10 cellular contexts compared by ENCODE assay signal in genomic region chr1:156104861-156105546, GRCh38. TPM values are rescaled to one million over a fixed set of nuclear protein-coding genes. Genes with fewer than 3 reads are reported as not detected.
A peak's percentile ranks its signal among the peaks of the same experiment; 100 is the strongest.
DNase-seq lines count a peak whose midpoint lies in the region; ATAC-seq and TF ChIP-seq lines count a peak whose summit lies in the region.
"Had no signal": no experiment of that assay in that cellular context is flagged by ENCODE, and none has a peak within 500 bp of the region (broad histone marks: within the 10 kb centered on the region; RNA-seq: fewer than 3 reads in every experiment).

No MANE protein-coding gene starts in this region.

- DNase-seq in activated CD8-positive, alpha-beta T cell treated with anti-CD3 and anti-CD28 coated beads for 36 hours, result no peak
- no peak for DNase-seq in activated CD8-positive, alpha-beta T cell treated with anti-CD3 and anti-CD28 coated beads, Interleukin-2, amount 10 ng/mL, durations not matched to agents 7 days and 5 days
- DNase-seq in brain microvascular endothelial cell, result no peak
- no peak for DNase-seq in thyroid gland
- no peak for DNase-seq in NCI-H510A (lab: John Stamatoyannopoulos, UW)

- no peak overlapping the region for H3K4me3 ChIP-seq in brain microvascular endothelial cell (ENCODE audit: low read depth, low read length)
- H3K4me3 ChIP-seq in liver (ENCODE audit: low read depth in 1 of 3, low read length in 3 of 3), result no peak overlapping the region
- no peak overlapping the region for H3K4me3 ChIP-seq in thyroid gland (replicated peaks in 1 of 3)

- H3K36me3 ChIP-seq in brain microvascular endothelial cell (replicated peaks) (no peaks in the 10 kb centered on the region), liver (ENCODE audit: control insufficient read depth in 4 of 4, insufficient read depth in 3 of 4, low read depth in 1 of 4, low read length in 3 of 4) (no peaks in the 10 kb centered on the region), thyroid gland (no peaks in the 10 kb centered on the region)

- intact Hi-C loops in activated CD8-positive, alpha-beta T cell treated with anti-CD3 and anti-CD28 coated beads for 36 hours (cut with micrococcal nuclease), result no loop called here
- intact Hi-C loops in thyroid gland (cut with DNase I), result no loop called here

- no peak for TF ChIP-seq CTCF in activated CD8-positive, alpha-beta T cell treated with anti-CD3 and anti-CD28 coated beads for 36 hours (IDR thresholded peaks at IDR 0.05)
- TF ChIP-seq CTCF in brain microvascular endothelial cell (IDR thresholded peaks at IDR 0.05; ENCODE audit: low read depth, low read length, missing control alignments) (no peak), liver (IDR thresholded peaks at IDR 0.05; ENCODE audit: low read depth, low read length, missing input control) (no peak), thyroid gland (IDR thresholded peaks at IDR 0.05) (no peak)

- H3K4me1 Mint-ChIP-seq in activated CD8-positive, alpha-beta T cell treated with anti-CD3 and anti-CD28 coated beads for 36 hours (ENCODE audit: low read depth), result peaks cover 66% of the 10 kb centered on the region
- peaks cover 35% of the 10 kb centered on the region for H3K4me1 Mint-ChIP-seq in activated CD8-positive, alpha-beta T cell treated with anti-CD3 and anti-CD28 coated beads, Interleukin-2, amount 10 ng/mL, durations not matched to agents 7 days and 5 days (ENCODE audit: low read depth)

- H3K4me1 ChIP-seq in liver (ENCODE audit: control insufficient read depth in 4 of 4, insufficient read depth in 4 of 4, low read length in 3 of 4) (peaks cover 0 to 10% (median 7%) of the 10 kb centered on the region in 4 donors), thyroid gland (peaks cover 45 to 71% of the 10 kb centered on the region in 2 donors)

- in situ Hi-C loops in brain microvascular endothelial cell (cut with HindIII; ENCODE audit: low pct_ligation_motif_present, low sequenced_read_pairs), result no loop called here

- no peak for ATAC-seq in activated CD8-positive, alpha-beta T cell treated with anti-CD3 and anti-CD28 coated beads for 36 hours
- no peak for ATAC-seq in activated CD8-positive, alpha-beta T cell treated with anti-CD3 and anti-CD28 coated beads, Interleukin-2, amount 10 ng/mL, durations not matched to agents 7 days and 5 days
- ATAC-seq in GM19023 (IDR thresholded peaks at IDR 0.05; ENCODE audit: unreplicated experiment) (no peak), HG03196 (IDR thresholded peaks at IDR 0.05; ENCODE audit: unreplicated experiment) (no peak)

- H3K27me3 ChIP-seq in brain microvascular endothelial cell (replicated peaks) (no peaks in the 10 kb centered on the region), liver (ENCODE audit: control insufficient read depth in 4 of 4, insufficient read depth in 4 of 4, low read length in 3 of 4) (no peaks in the 10 kb centered on the region), thyroid gland (no peaks in the 10 kb centered on the region)

- H3K9me3 Mint-ChIP-seq in activated CD8-positive, alpha-beta T cell treated with anti-CD3 and anti-CD28 coated beads for 36 hours, result no peaks in the 10 kb centered on the region
- H3K9me3 Mint-ChIP-seq in activated CD8-positive, alpha-beta T cell treated with anti-CD3 and anti-CD28 coated beads, Interleukin-2, amount 10 ng/mL, durations not matched to agents 7 days and 5 days (ENCODE audit: insufficient read depth), result no peaks in the 10 kb centered on the region

- peak overlapping the region in 1 of 2 donors; percentile 90 for H3K9ac ChIP-seq in liver (ENCODE audit: low read depth in 1 of 2, low read length in 2 of 2)

- POLR2A ChIA-PET in activated CD8-positive, alpha-beta T cell treated with anti-CD3 and anti-CD28 coated beads for 36 hours (lab: Charles Lee), result interaction anchor here (0.7 to 3.9 kb wide), 9 partner anchors 9 to 177 kb away, joined by 3 to 30 read pairs (median 4); partner anchors contain the start of genes LMNA, PMF1 and SMG5
- POLR2A ChIA-PET in activated CD8-positive, alpha-beta T cell treated with anti-CD3 and anti-CD28 coated beads, Interleukin-2, amount 10 ng/mL, durations not matched to agents 7 days and 5 days (lab: Charles Lee), result interaction anchor here (1.0 to 1.5 kb wide), 2 partner anchors 8 to 22 kb away, joined by 3 to 5 read pairs; no protein-coding TSS in a partner anchor

- no peak for TF ChIP-seq POLR2A in thyroid gland (IDR thresholded peaks at IDR 0.05)

- WGBS in liver, result 81% methylated on average over 8 of the region's 8 CpGs
- WGBS in thyroid gland, 2 donors, result 47 to 50% methylated on average over 6 of the region's 8 CpGs

- H3K4me3 Mint-ChIP-seq in activated CD8-positive, alpha-beta T cell treated with anti-CD3 and anti-CD28 coated beads for 36 hours, result peak overlapping the region; percentile 55
- no peak overlapping the region for H3K4me3 Mint-ChIP-seq in activated CD8-positive, alpha-beta T cell treated with anti-CD3 and anti-CD28 coated beads, Interleukin-2, amount 10 ng/mL, durations not matched to agents 7 days and 5 days

- H3K27ac ChIP-seq in brain microvascular endothelial cell (peak overlapping the region; percentile 67), liver (ENCODE audit: low read depth in 1 of 2, low read length in 2 of 2) (peak overlapping the region; percentile 88 to 94), thyroid gland (peak overlapping the region; percentile 95 to 98 (median 97))

- H3K9me3 ChIP-seq in liver (ENCODE audit: control insufficient read depth in 4 of 4, low read length in 3 of 4), result no peaks in the 10 kb centered on the region
- H3K9me3 ChIP-seq in thyroid gland, result no peaks in the 10 kb centered on the region

- H3K36me3 Mint-ChIP-seq in activated CD8-positive, alpha-beta T cell treated with anti-CD3 and anti-CD28 coated beads for 36 hours (ENCODE audit: low read depth), result no peaks in the 10 kb centered on the region
- H3K36me3 Mint-ChIP-seq in activated CD8-positive, alpha-beta T cell treated with anti-CD3 and anti-CD28 coated beads, Interleukin-2, amount 10 ng/mL, durations not matched to agents 7 days and 5 days (ENCODE audit: low read depth), result no peaks in the 10 kb centered on the region

- peaks cover 8% of the 10 kb centered on the region for H3K27me3 Mint-ChIP-seq in activated CD8-positive, alpha-beta T cell treated with anti-CD3 and anti-CD28 coated beads for 36 hours
- H3K27me3 Mint-ChIP-seq in activated CD8-positive, alpha-beta T cell treated with anti-CD3 and anti-CD28 coated beads, Interleukin-2, amount 10 ng/mL, durations not matched to agents 7 days and 5 days (ENCODE audit: low read depth), result peaks cover 35% of the 10 kb centered on the region

- H3K27ac Mint-ChIP-seq in activated CD8-positive, alpha-beta T cell treated with anti-CD3 and anti-CD28 coated beads for 36 hours, result peak overlapping the region; percentile 91
- H3K27ac Mint-ChIP-seq in activated CD8-positive, alpha-beta T cell treated with anti-CD3 and anti-CD28 coated beads, Interleukin-2, amount 10 ng/mL, durations not matched to agents 7 days and 5 days, result no peak overlapping the region

- CTCF ChIA-PET in activated CD8-positive, alpha-beta T cell treated with anti-CD3 and anti-CD28 coated beads for 36 hours (lab: Charles Lee), result interaction anchor here (0.6 to 7.1 kb wide), 4 partner anchors 8 to 498 kb away, joined by 3 to 76 read pairs (median 31); no protein-coding TSS in a partner anchor
- CTCF ChIA-PET in activated CD8-positive, alpha-beta T cell treated with anti-CD3 and anti-CD28 coated beads, Interleukin-2, amount 10 ng/mL, durations not matched to agents 7 days and 5 days (lab: Charles Lee), result interaction anchor here (1.0 to 2.9 kb wide), 7 partner anchors 8 to 39 kb away, joined by 3 to 38 read pairs (median 7); partner anchors contain the start of gene LMNA

- no peak for TF ChIP-seq RAD21 in liver (IDR thresholded peaks at IDR 0.05)

TF ChIP-seq in liver, 16 proteins besides CTCF, POLR2A, EP300 and RAD21 (continues in another document):
- TF ChIP-seq ATF3 (IDR thresholded peaks at IDR 0.05), result no peak
- TF ChIP-seq FOXA1 (IDR thresholded peaks at IDR 0.05), result no peak
- no peak for TF ChIP-seq TAF1 (conservative IDR thresholded peaks at IDR 0.05)
- no peak for TF ChIP-seq HNF4A (conservative IDR thresholded peaks at IDR 0.05)
- TF ChIP-seq SP1 (IDR thresholded peaks at IDR 0.05), result no peak
- no peak for TF ChIP-seq NR2F2 (IDR thresholded peaks at IDR 0.05)
- no peak for TF ChIP-seq YY1 (IDR thresholded peaks at IDR 0.05)
- no peak for TF ChIP-seq HNF4G (IDR thresholded peaks at IDR 0.05)

RNA-seq across cellular contexts. Expression of gene LMNA, which starts 9.5 kb away (rescaled TPM):
- 10 to 100 TPM; 51.8 to 56.6 TPM for total RNA-seq in activated CD8-positive, alpha-beta T cell treated with anti-CD3 and anti-CD28 coated beads for 36 hours
- 10 to 100 TPM in 1 of 2 experiments, 1 to 10 TPM in 1; 8.5 to 10.3 TPM for total RNA-seq in activated CD8-positive, alpha-beta T cell treated with anti-CD3 and anti-CD28 coated beads, Interleukin-2, amount 10 ng/mL, durations not matched to agents 7 days and 5 days
- total RNA-seq in liver (100 to 1,000 TPM in 1 of 2 donors, 10 to 100 TPM in 1; 89.4 to 160 TPM), thyroid gland (100 to 1,000 TPM; 235 to 412 (median 327) TPM)
- 100 to 1,000 TPM in 1 of 2 donors, 10 to 100 TPM in 1; 60.4 to 105 TPM for polyA plus RNA-seq in liver

RNA-seq across cellular contexts. Expression of gene MEX3A, which starts 22.7 kb away (rescaled TPM):
- under 1 TPM; 0.45 to 0.83 TPM for total RNA-seq in activated CD8-positive, alpha-beta T cell treated with anti-CD3 and anti-CD28 coated beads for 36 hours
- under 1 TPM; 0.05 TPM for total RNA-seq in activated CD8-positive, alpha-beta T cell treated with anti-CD3 and anti-CD28 coated beads, Interleukin-2, amount 10 ng/mL, durations not matched to agents 7 days and 5 days
- total RNA-seq in liver, result 1 to 10 TPM; 1.3 TPM
- polyA plus RNA-seq in liver, result under 1 TPM; 0.52 to 0.56 TPM
- 1 to 10 TPM in 1 of 4 donors, under 1 TPM in 3; 0.17 to 1.8 (median 0.33) TPM for total RNA-seq in thyroid gland

RNA-seq across cellular contexts. Expression of gene RAB25, which starts 44.0 kb away (rescaled TPM):
- total RNA-seq in activated CD8-positive, alpha-beta T cell treated with anti-CD3 and anti-CD28 coated beads for 36 hours, result under 1 TPM; 0.49 to 0.63 TPM
- under 1 TPM in 1 of 2 experiments, not detected in 1; 0.50 TPM for total RNA-seq in activated CD8-positive, alpha-beta T cell treated with anti-CD3 and anti-CD28 coated beads, Interleukin-2, amount 10 ng/mL, durations not matched to agents 7 days and 5 days
- total RNA-seq in liver (1 to 10 TPM in 1 of 2 donors, under 1 TPM in 1; 0.67 to 1.0 TPM), thyroid gland (10 to 100 TPM; 65.9 to 88.0 (median 74.1) TPM)
- 1 to 10 TPM in 1 of 2 donors, under 1 TPM in 1; 0.82 to 2.0 TPM for polyA plus RNA-seq in liver
- total RNA-seq: Daoy, SK-MEL-5 had no signal

RNA-seq across cellular contexts. Expression of gene SEMA4A, which starts 48.4 kb away (rescaled TPM):
- 10 to 100 TPM; 23.8 to 24.7 TPM for total RNA-seq in activated CD8-positive, alpha-beta T cell treated with anti-CD3 and anti-CD28 coated beads for 36 hours
- 10 to 100 TPM; 16.8 to 17.8 TPM for total RNA-seq in activated CD8-positive, alpha-beta T cell treated with anti-CD3 and anti-CD28 coated beads, Interleukin-2, amount 10 ng/mL, durations not matched to agents 7 days and 5 days
- total RNA-seq in liver (1 to 10 TPM; 2.3 to 3.5 TPM), thyroid gland (10 to 100 TPM; 21.5 to 50.8 (median 37.5) TPM)
- 1 to 10 TPM; 1.1 to 1.2 TPM for polyA plus RNA-seq in liver

RNA-seq across cellular contexts. Expression of gene LAMTOR2, which starts 50.4 kb away (rescaled TPM):
- 10 to 100 TPM; 48.9 to 49.4 TPM for total RNA-seq in activated CD8-positive, alpha-beta T cell treated with anti-CD3 and anti-CD28 coated beads for 36 hours
- 10 to 100 TPM; 72.4 to 74.1 TPM for total RNA-seq in activated CD8-positive, alpha-beta T cell treated with anti-CD3 and anti-CD28 coated beads, Interleukin-2, amount 10 ng/mL, durations not matched to agents 7 days and 5 days
- total RNA-seq in liver (10 to 100 TPM; 30.4 to 42.9 TPM), thyroid gland (10 to 100 TPM; 14.7 to 76.8 (median 41.1) TPM)
- polyA plus RNA-seq in liver, result 100 to 1,000 TPM; 115 to 152 TPM

Comparison
In these comparisons a context has a peak if more than half of its experiments do, and no peak if none do; other contexts are left out.
1. RNA of gene LMNA, which starts 9.5 kb away (total RNA-seq): 235 to 412 TPM in thyroid gland, 89.4 to 160 TPM in liver and 51.8 to 56.6 TPM in activated CD8-positive, alpha-beta T cell treated with anti-CD3 and anti-CD28 coated beads for 36 hours; 8.5 to 10.3 TPM in activated CD8-positive, alpha-beta T cell treated with anti-CD3 and anti-CD28 coated beads, Interleukin-2, amount 10 ng/mL, durations not matched to agents 7 days and 5 days; every median in the first group is over 4 times any median in the second.
2. RNA of gene RAB25, which starts 44.0 kb away (total RNA-seq): 65.9 to 88.0 TPM in thyroid gland; 0.67 to 1.0 TPM in liver, 0.49 to 0.63 TPM in activated CD8-positive, alpha-beta T cell treated with anti-CD3 and anti-CD28 coated beads for 36 hours and 0.50 TPM in activated CD8-positive, alpha-beta T cell treated with anti-CD3 and anti-CD28 coated beads, Interleukin-2, amount 10 ng/mL, durations not matched to agents 7 days and 5 days; every median in the first group is over 10 times any median in the second.
3. Peak in every context shown above with its lines, with median percentiles within 50 percentile points of each other: H3K27ac ChIP-seq.